13 cellular contexts compared by ENCODE assay signal in the genomic region with DNA sequence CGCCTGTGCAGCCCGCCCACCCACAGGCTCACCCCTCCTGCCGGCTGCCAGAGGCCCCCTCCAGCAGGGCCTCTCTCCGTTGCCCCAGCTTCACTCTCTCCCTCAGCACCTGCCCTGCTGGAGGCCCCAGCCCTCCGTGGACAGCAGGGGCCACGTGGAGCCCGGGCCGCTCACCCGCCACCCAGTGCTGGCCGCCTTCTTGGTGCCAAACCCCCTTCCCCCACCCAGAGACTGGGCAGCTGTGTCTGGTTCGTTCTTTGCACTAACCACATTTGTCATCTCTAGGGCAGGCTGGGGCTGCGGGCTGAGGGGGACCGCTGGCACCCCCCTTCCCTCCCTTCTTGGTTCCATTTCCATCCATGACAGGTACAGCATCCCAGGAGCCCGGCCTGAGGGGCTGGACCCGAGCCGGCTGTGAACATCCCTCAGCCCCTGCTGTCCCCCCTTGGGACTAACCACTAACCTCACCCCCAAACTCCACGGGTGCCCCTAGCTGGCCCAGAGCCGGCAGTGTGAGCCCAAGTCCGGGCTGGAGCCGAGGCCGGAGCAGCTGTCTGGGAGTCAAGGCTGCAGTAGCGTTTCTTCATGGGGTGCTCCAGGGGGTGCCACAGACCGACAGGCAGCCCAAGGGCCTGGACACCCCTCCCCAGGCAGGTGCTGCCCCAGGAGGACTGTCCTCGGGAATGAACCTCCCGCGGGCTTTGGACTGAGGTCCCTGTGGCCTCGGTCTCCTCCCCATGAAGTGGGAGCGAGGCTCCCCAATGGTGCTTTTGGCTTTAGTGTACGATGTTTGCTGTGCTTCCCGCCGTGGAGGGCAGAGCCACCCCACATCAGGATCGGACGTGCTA.
"Had no signal": no experiment of that assay in that cellular context is flagged by ENCODE, and none has a peak within 500 bp of the region (broad histone marks: within the 10 kb centered on the region; RNA-seq: fewer than 3 reads in every experiment).

No MANE protein-coding gene starts in this region.

- FAIRE-seq: frontal cortex, islet of Langerhans, TTC549 had no signal

- H3K27me3 ChIP-seq: heart right ventricle, upper lobe of left lung had no signal

- H3K9me3 ChIP-seq: lower lobe of right lung, upper lobe of left lung had no signal

- H3K27ac ChIP-seq: lower lobe of right lung had no signal

- DNase-seq: activated CD4-positive, alpha-beta T cell treated with anti-CD3 and anti-CD28 coated beads, Interleukin-2, amount 50 U/mL, for 1 hour; activated CD4-positive, CD25-positive, alpha-beta regulatory T cell; activated effector memory CD4-positive, alpha-beta T cell treated with Interleukin-2 at 50 U/mL for 16 hours; activated T-cell treated with anti-CD3 and anti-CD28 coated beads, Interleukin-2, amount 50 U/mL, for 1 hour; stimulated activated CD4-positive, alpha-beta T cell treated with anti-CD3 and anti-CD28 coated beads, Interleukin-12 subunit alpha, Interleukin-12 subunit beta, amount 100 ng/mL, for 4 hours; stimulated activated naive CD4-positive, alpha-beta T cell treated with Interleukin-2 at 50 U/mL for 16 hours; T-helper 17 cell had no signal

- H3K4me3 ChIP-seq: heart right ventricle, lower lobe of right lung, upper lobe of left lung had no signal
